ENCODE assay signal across 14 cellular contexts in the genomic region with DNA sequence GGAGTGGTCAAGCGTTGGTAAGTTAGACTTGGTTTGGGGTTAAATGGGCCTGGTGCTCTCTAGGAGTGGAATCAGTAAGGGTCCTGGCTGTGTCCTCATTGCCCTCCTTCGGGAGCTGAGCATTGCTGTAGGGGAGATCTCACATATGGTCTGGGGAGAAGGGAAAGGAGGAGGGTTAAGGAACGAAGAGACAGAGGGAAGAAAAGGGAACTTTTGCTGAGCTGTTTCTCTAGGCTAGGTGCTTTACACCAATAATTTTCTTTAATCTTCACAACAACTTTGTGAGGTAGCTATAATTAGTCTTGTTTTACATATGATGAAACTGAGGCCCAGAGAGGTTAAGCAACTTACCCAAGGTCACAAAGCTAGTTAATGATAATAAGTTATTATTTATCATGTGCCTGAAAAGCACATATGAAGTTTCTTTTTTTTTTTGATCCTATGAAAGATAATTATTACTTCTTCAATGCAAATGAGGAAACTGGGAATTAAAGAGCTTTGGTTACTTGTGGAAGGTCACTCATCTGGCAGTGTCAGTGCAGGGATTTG. TPM values are rescaled to one million over a fixed set of nuclear protein-coding genes. Genes with fewer than 3 reads are reported as not detected.
DNase-seq lines count a peak whose midpoint lies in the region; ATAC-seq and TF ChIP-seq lines count a peak whose summit lies in the region.
"Had no signal": no experiment of that assay in that cellular context is flagged by ENCODE, and none has a peak within 500 bp of the region (broad histone marks: within the 10 kb centered on the region; RNA-seq: fewer than 3 reads in every experiment).

No MANE protein-coding gene starts in this region.

- H3K36me3 ChIP-seq in mesendoderm (ENCODE audit: control insufficient read depth, insufficient read depth, low read length) (no peaks in the 10 kb centered on the region), thyroid gland (no peaks in the 10 kb centered on the region)
- H3K36me3 ChIP-seq: ovary had no signal

- H4K5ac ChIP-seq in mesendoderm (ENCODE audit: low read length), result no peak overlapping the region

- H3K27me3 ChIP-seq in mesendoderm (ENCODE audit: insufficient read depth, low read length, poor library complexity) (no peaks in the 10 kb centered on the region), thyroid gland (no peaks in the 10 kb centered on the region)
- H3K27me3 ChIP-seq: ovary had no signal

- intact Hi-C loops in thyroid gland (cut with DNase I), result no loop called here

- H2BK5ac ChIP-seq in mesendoderm (ENCODE audit: low read length), result no peak overlapping the region

- H3K4me3 ChIP-seq in mesendoderm (ENCODE audit: low read length) (no peak overlapping the region), thyroid gland (replicated peaks in 1 of 3) (no peak overlapping the region)
- H3K4me3 ChIP-seq: lung, ovary had no signal

- H3K79me1 ChIP-seq in mesendoderm (ENCODE audit: low read length), result peaks cover 3% of the 10 kb centered on the region

- no peaks in the 10 kb centered on the region for H3K27me3 Mint-ChIP-seq in activated T-cell treated with anti-CD3 and anti-CD28 coated beads, Interleukin-2, amount 50 U/mL, for 24 hours
- H3K27me3 Mint-ChIP-seq in activated naive CD8-positive, alpha-beta T cell treated with anti-CD3 and anti-CD28 coated beads for 36 hours, result no peaks in the 10 kb centered on the region

- no peak overlapping the region for H3K18ac ChIP-seq in mesendoderm (ENCODE audit: low read length)

- H3K23ac ChIP-seq in mesendoderm (ENCODE audit: low read length), result no peak overlapping the region

- H3K4me1 ChIP-seq in mesendoderm (ENCODE audit: control insufficient read depth, low read depth, low read length), result peaks cover 4% of the 10 kb centered on the region
- peaks cover 71 to 74% of the 10 kb centered on the region in 2 donors for H3K4me1 ChIP-seq in thyroid gland

- DNase-seq in activated T-cell treated with anti-CD3 and anti-CD28 coated beads, Interleukin-2, amount 50 U/mL, for 24 hours, result no peak
- DNase-seq in activated T-cell treated with anti-CD3 and anti-CD28 coated beads for 4 hours (no peak), mesendoderm (no peak), thyroid gland (no peak), COR-L47 (lab: John Stamatoyannopoulos, UW) (no peak), NCI-H2196 treated with DMSO at 0.1 percent for 48 hours (lab: John Stamatoyannopoulos, UW; ENCODE audit: unreplicated experiment) (no peak)
- DNase-seq in activated naive CD8-positive, alpha-beta T cell treated with anti-CD3 and anti-CD28 coated beads for 36 hours, result no peak
- DNase-seq: ACHN; NCI-H1105 treated with DMSO at 0.1 percent for 48 hours; NCI-H510A; ovary; stimulated activated CD4-positive, alpha-beta T cell treated with anti-CD3 and anti-CD28 coated beads, Interleukin-15, amount 100 ng/mL, for 24 hours had no signal

- H3K4me2 ChIP-seq in mesendoderm (ENCODE audit: low read length), result no peak overlapping the region

- H3K56ac ChIP-seq in mesendoderm (ENCODE audit: low read length), result no peak overlapping the region

- no peak overlapping the region for H3K9ac ChIP-seq in mesendoderm (ENCODE audit: low read length)

- no peak overlapping the region for H3K4me3 Mint-ChIP-seq in activated T-cell treated with anti-CD3 and anti-CD28 coated beads, Interleukin-2, amount 50 U/mL, for 24 hours
- H3K4me3 Mint-ChIP-seq in activated naive CD8-positive, alpha-beta T cell treated with anti-CD3 and anti-CD28 coated beads for 36 hours, result no peak overlapping the region

- peak overlapping the region; percentile 74 for H3K27ac Mint-ChIP-seq in activated T-cell treated with anti-CD3 and anti-CD28 coated beads, Interleukin-2, amount 50 U/mL, for 24 hours
- peak overlapping the region; percentile 68 for H3K27ac Mint-ChIP-seq in activated naive CD8-positive, alpha-beta T cell treated with anti-CD3 and anti-CD28 coated beads for 36 hours

- H3K9me3 Mint-ChIP-seq in activated T-cell treated with anti-CD3 and anti-CD28 coated beads, Interleukin-2, amount 50 U/mL, for 24 hours, result no peaks in the 10 kb centered on the region
- H3K9me3 Mint-ChIP-seq in activated naive CD8-positive, alpha-beta T cell treated with anti-CD3 and anti-CD28 coated beads for 36 hours, result no peaks in the 10 kb centered on the region

- H3K27ac ChIP-seq in mesendoderm (ENCODE audit: low read depth, low read length), result no peak overlapping the region
- peak overlapping the region; percentile 75 to 86 (median 78) for H3K27ac ChIP-seq in thyroid gland

- no peak for ATAC-seq in GM21786 (IDR thresholded peaks at IDR 0.05; ENCODE audit: unreplicated experiment)

- WGBS in mesendoderm (ENCODE audit: extremely low coverage, insufficient coverage, low lambda C conversion rate), result no CpG with 5 or more reads among the region's 3 CpGs
- 87 to 88% methylated on average over 3 of the region's 3 CpGs for whole genome bisulfite sequencing in thyroid gland, 2 donors

- H3K4me1 Mint-ChIP-seq in activated T-cell treated with anti-CD3 and anti-CD28 coated beads, Interleukin-2, amount 50 U/mL, for 24 hours (ENCODE audit: low read depth), result peaks cover 84% of the 10 kb centered on the region
- H3K4me1 Mint-ChIP-seq in activated naive CD8-positive, alpha-beta T cell treated with anti-CD3 and anti-CD28 coated beads for 36 hours, result peaks cover 81% of the 10 kb centered on the region

- H3K9me3 ChIP-seq in thyroid gland, result no peaks in the 10 kb centered on the region
- H3K9me3 ChIP-seq: ovary had no signal

- no peaks in the 10 kb centered on the region for H3K79me2 ChIP-seq in mesendoderm (ENCODE audit: control insufficient read depth, insufficient read depth, low read length)

- no peak overlapping the region for H2BK120ac ChIP-seq in mesendoderm (ENCODE audit: low read depth, low read length)

- H2BK15ac ChIP-seq in mesendoderm (replicated peaks; ENCODE audit: low read depth), result no peak overlapping the region

- TF ChIP-seq CTCF in thyroid gland (IDR thresholded peaks at IDR 0.05), result no peak

- H3K4ac ChIP-seq in mesendoderm (ENCODE audit: low read depth, low read length), result no peak overlapping the region

- no peak overlapping the region for H4K8ac ChIP-seq in mesendoderm (ENCODE audit: low read depth, low read length)

- no peak for TF ChIP-seq POLR2A in thyroid gland (IDR thresholded peaks at IDR 0.05)

- peaks cover 6% of the 10 kb centered on the region for H3K36me3 Mint-ChIP-seq in activated T-cell treated with anti-CD3 and anti-CD28 coated beads, Interleukin-2, amount 50 U/mL, for 24 hours (ENCODE audit: low read depth)
- peaks cover 7% of the 10 kb centered on the region for H3K36me3 Mint-ChIP-seq in activated naive CD8-positive, alpha-beta T cell treated with anti-CD3 and anti-CD28 coated beads for 36 hours

- peak overlapping the region; percentile 37 for H2AK5ac ChIP-seq in mesendoderm (ENCODE audit: low read length)

RNA-seq across cellular contexts. Expression of a gene that starts 22.6 kb away (rescaled TPM):
- total RNA-seq in activated naive CD8-positive, alpha-beta T cell treated with anti-CD3 and anti-CD28 coated beads for 36 hours, result 10 to 100 TPM; 49.4 to 55.4 TPM
- 9.2 TPM for polyA plus RNA-seq in mesendoderm (2013, experiment 1 of 2)
- 8.3 TPM for polyA plus RNA-seq in mesendoderm (2013, experiment 2 of 2)
- 10 to 100 TPM; 54.3 to 89.2 (median 71.0) TPM for total RNA-seq in thyroid gland

RNA-seq across cellular contexts. Expression of a gene that starts 37.4 kb away (rescaled TPM):
- total RNA-seq in activated naive CD8-positive, alpha-beta T cell treated with anti-CD3 and anti-CD28 coated beads for 36 hours, result 100 to 1,000 TPM; 183 to 190 TPM
- 38.2 TPM for polyA plus RNA-seq in mesendoderm (2013, experiment 1 of 2)
- 34.7 TPM for polyA plus RNA-seq in mesendoderm (2013, experiment 2 of 2)
- 10 to 100 TPM; 17.3 to 39.0 (median 27.8) TPM for total RNA-seq in thyroid gland

Comparison
In these comparisons a context has a peak if more than half of its experiments do, and no peak if none do; other contexts are left out.
1. RNA of a gene that starts 37.4 kb away (total RNA-seq): 183 to 190 TPM in activated naive CD8-positive, alpha-beta T cell treated with anti-CD3 and anti-CD28 coated beads for 36 hours; 17.3 to 39.0 TPM in thyroid gland; every median in the first group is over 4 times any median in the second.